Comparison of ENCODE assay signal across 24 cellular contexts in the genomic region with DNA sequence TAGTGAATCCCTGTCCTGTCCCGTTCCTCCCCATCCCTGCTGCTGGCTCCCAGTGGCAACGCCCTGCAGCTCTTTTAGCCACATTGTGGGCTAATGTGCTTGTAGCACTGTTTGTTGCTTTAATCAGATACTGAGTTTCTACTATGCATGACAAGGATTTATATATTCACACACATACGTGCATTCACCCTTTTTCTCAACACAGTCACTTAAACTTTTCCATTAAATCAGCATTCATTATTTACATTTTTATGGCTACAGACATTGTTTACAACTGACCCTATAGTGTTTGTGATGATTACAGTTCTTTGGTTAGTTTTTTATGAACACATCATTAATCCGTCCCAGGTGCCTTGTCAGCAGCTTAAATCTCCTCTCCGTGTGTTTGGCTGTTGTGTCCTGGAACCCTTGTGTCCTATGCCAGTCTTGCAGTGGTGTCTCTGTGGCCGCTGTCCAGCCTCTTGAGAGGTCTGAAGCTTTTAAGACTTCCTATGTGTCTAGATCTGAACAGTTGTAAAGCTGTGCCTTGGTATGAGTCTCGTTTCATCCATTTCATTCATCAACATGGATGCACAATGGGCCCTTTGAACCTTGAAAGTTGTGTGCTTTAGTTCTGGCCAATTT.
"Had no signal": no experiment of that assay in that cellular context is flagged by ENCODE, and none has a peak within 500 bp of the region (broad histone marks: within the 10 kb centered on the region; RNA-seq: fewer than 3 reads in every experiment).

No MANE protein-coding gene starts in this region.

- H3K36me3 ChIP-seq: ascending aorta, cardiac muscle cell, colonic mucosa, pancreas, prostate gland, thoracic aorta, uterus had no signal

- H3K27me3 ChIP-seq: ascending aorta, cardiac muscle cell, colonic mucosa, pancreas, uterus had no signal

- H3K4me1 ChIP-seq: ascending aorta, colonic mucosa, uterus had no signal

- H3K27ac ChIP-seq: ascending aorta, cardiac muscle cell, colonic mucosa, pancreas, prostate gland, thoracic aorta, uterus had no signal

- ATAC-seq: naive thymus-derived CD4-positive, alpha-beta T cell; pancreas; sciatic nerve; stimulated activated effector memory CD8-positive, alpha-beta T cell treated with anti-CD3 and anti-CD28 coated beads, Interleukin-12 subunit alpha, Interleukin-12 subunit beta, amount 100 ng/mL, for 72 hours had no signal

- H3K9me3 ChIP-seq: ascending aorta, colonic mucosa, pancreas, prostate gland, thoracic aorta, uterus had no signal

- DNase-seq: activated CD4-positive, alpha-beta T cell treated with anti-CD3 and anti-CD28 coated beads for 48 hours; activated CD4-positive, alpha-beta T cell treated with anti-CD3 and anti-CD28 coated beads, Interleukin-2, amount 50 U/mL, for 48 hours; activated CD8-positive, alpha-beta memory T cell treated with anti-CD3 and anti-CD28 coated beads for 24 hours; activated effector memory CD4-positive, alpha-beta T cell treated with Interleukin-2 at 50 U/mL for 16 hours; activated naive CD4-positive, alpha-beta T cell treated with Interleukin-2 at 50 U/mL for 16 hours; activated naive CD8-positive, alpha-beta T cell treated with anti-CD3 and anti-CD28 coated beads for 36 hours; cerebellar nuclear complex; colonic mucosa; effector CD8-positive, alpha-beta T cell; glutamatergic neuron; mammary epithelial cell; midbrain; naive thymus-derived CD4-positive, alpha-beta T cell; nucleus accumbens; pancreas; small intestine; stimulated activated CD4-positive, alpha-beta T cell treated with anti-CD3 and anti-CD28 coated beads, Interleukin-4, amount 100 ng/mL, for 24 hours; uterus had no signal

- H3K4me3 ChIP-seq: ascending aorta, cardiac muscle cell, colonic mucosa, pancreas, prostate gland, thoracic aorta, uterus had no signal
